In genomic region chr17:36977066-36977465, GRCh38 we compare ENCODE assay signal across 33 cellular contexts. TPM values are rescaled to one million over a fixed set of nuclear protein-coding genes. Genes with fewer than 3 reads are reported as not detected.
"Had no signal": no experiment of that assay in that cellular context is flagged by ENCODE, and none has a peak within 500 bp of the region (broad histone marks: within the 10 kb centered on the region; RNA-seq: fewer than 3 reads in every experiment).

No MANE protein-coding gene starts in this region.

- H2AFZ ChIP-seq: hepatocyte had no signal

- H3K4me1 ChIP-seq: prostate gland had no signal

- H3K27ac Mint-ChIP-seq: nephron; stimulated activated effector memory CD8-positive, alpha-beta T cell treated with anti-CD3 and anti-CD28 coated beads, Interleukin-12 subunit alpha, Interleukin-12 subunit beta, amount 100 ng/mL, for 72 hours had no signal

- H3K36me3 ChIP-seq: esophagus muscularis mucosa, gastroesophageal sphincter, prostate gland, right atrium auricular region, tibial artery, upper lobe of left lung had no signal

- H3K27me3 ChIP-seq: esophagus muscularis mucosa, foreskin keratinocyte, gastroesophageal sphincter, heart left ventricle, hepatocyte, right atrium auricular region, stomach, tibial artery, upper lobe of left lung had no signal

- H3K27me3 Mint-ChIP-seq: naive thymus-derived CD4-positive, alpha-beta T cell had no signal

- DNase-seq: dermis blood vessel endothelial cell; effector memory CD4-positive, alpha-beta T cell; foreskin keratinocyte; heart left ventricle; kidney; mesenchymal stem cell; midbrain; naive thymus-derived CD4-positive, alpha-beta T cell; nucleus accumbens; stimulated activated CD4-positive, alpha-beta T cell treated with anti-CD3 and anti-CD28 coated beads, Interleukin-12 subunit alpha, Interleukin-12 subunit beta, amount 100 ng/mL, for 4 hours; stimulated activated CD4-positive, alpha-beta T cell treated with anti-CD3 and anti-CD28 coated beads, Interleukin-1b, Interleukin-23, amount 100 ng/mL, for 48 hours; stimulated activated CD4-positive, alpha-beta T cell treated with anti-CD3 and anti-CD28 coated beads, Interleukin-4, amount 100 ng/mL, for 1 hour; stimulated activated naive CD4-positive, alpha-beta T cell treated with Interleukin-2 at 50 U/mL for 16 hours; stomach; tibial artery; upper lobe of left lung had no signal

- H3K9me3 Mint-ChIP-seq: naive thymus-derived CD4-positive, alpha-beta T cell; nephron; stimulated activated effector memory CD8-positive, alpha-beta T cell treated with anti-CD3 and anti-CD28 coated beads, Interleukin-12 subunit alpha, Interleukin-12 subunit beta, amount 100 ng/mL, for 72 hours had no signal

- H3K27ac ChIP-seq: coronary artery, esophagus muscularis mucosa, foreskin keratinocyte, gastroesophageal sphincter, heart left ventricle, hepatocyte, prostate gland, right atrium auricular region, stomach, tibial artery, upper lobe of left lung had no signal

- H3K4me3 Mint-ChIP-seq: naive thymus-derived CD4-positive, alpha-beta T cell; nephron; stimulated activated effector memory CD8-positive, alpha-beta T cell treated with anti-CD3 and anti-CD28 coated beads, Interleukin-12 subunit alpha, Interleukin-12 subunit beta, amount 100 ng/mL, for 72 hours had no signal

- H3K4me3 ChIP-seq: coronary artery, esophagus muscularis mucosa, gastroesophageal sphincter, heart left ventricle, hepatocyte, lung, prostate gland, right atrium auricular region, smooth muscle cell, stomach, tibial artery, upper lobe of left lung had no signal

- H3K9me3 ChIP-seq: esophagus muscularis mucosa, gastroesophageal sphincter, heart left ventricle, prostate gland, right atrium auricular region, stomach, tibial artery, upper lobe of left lung had no signal

- H3K4me2 ChIP-seq: hepatocyte, smooth muscle cell had no signal

RNA-seq across cellular contexts. Expression of gene LHX1, which starts 39.8 kb away (rescaled TPM):
- total RNA-seq: esophagus muscularis mucosa, fibroblast of lung, foreskin keratinocyte, gastroesophageal sphincter, heart left ventricle, hepatocyte, left lobe of liver, liver, lung, mucosa of gallbladder, osteocyte, prostate gland, right atrium auricular region, sciatic nerve, smooth muscle cell, stomach, subcutaneous adipose tissue, upper lobe of left lung had no signal
- polyA plus RNA-seq: fibroblast of lung; heart left ventricle; liver; lung; naive thymus-derived CD4-positive, alpha-beta T cell; smooth muscle cell; stomach had no signal
